Comparison of ENCODE assay signal across 26 cellular contexts in genomic region chr22:27251563-27251962, GRCh38.
"Had no signal": no experiment of that assay in that cellular context is flagged by ENCODE, and none has a peak within 500 bp of the region (broad histone marks: within the 10 kb centered on the region; RNA-seq: fewer than 3 reads in every experiment).

No MANE protein-coding gene starts in this region.

- H3K9me3 ChIP-seq: adrenal gland, neutrophil, ovary had no signal

- H3K27ac Mint-ChIP-seq: activated naive CD4-positive, alpha-beta T cell treated with anti-CD3 and anti-CD28 coated beads for 36 hours; activated naive CD8-positive, alpha-beta T cell treated with anti-CD3 and anti-CD28 coated beads for 36 hours; activated T-helper 1 cell treated with anti-CD3 and anti-CD28 coated beads, Interleukin-12 subunit alpha, Interleukin-12 subunit beta, Interleukin-2, Interleukin-4 antibody, amounts not matched to agents 30 ng/mL and 10 ng/mL and 1 ng/mL, durations not matched to agents 14 hours and 24 hours and 36 hours; dendritic cell treated with granulocyte-macrophage colony-stimulating factor and Interleukin-4, amounts not matched to agents 40 ng/mL and 50 ng/mL, for 4 days; endodermal cell; natural killer cell treated with Interleukin-12 subunit alpha and Interleukin-12 subunit beta and Interleukin-15 and Interleukin-18, amount 100 ng/mL, for 72 hours; T-helper 17 cell had no signal

- DNase-seq: activated CD4-positive, alpha-beta T cell treated with anti-CD3 and anti-CD28 coated beads, Interleukin-2, amount 50 U/mL, for 48 hours; activated CD8-positive, alpha-beta memory T cell treated with anti-CD3 and anti-CD28 coated beads for 24 hours; activated effector memory CD4-positive, alpha-beta T cell treated with anti-CD3 and anti-CD28 coated beads, Interleukin-2, amount 50 U/mL, for 16 hours; activated naive CD8-positive, alpha-beta T cell treated with anti-CD3 and anti-CD28 coated beads for 36 hours; caudate nucleus; endodermal cell; hypothalamus; left lung; lower lobe of right lung; mesendoderm; mucosa of descending colon; spleen; stimulated activated naive CD4-positive, alpha-beta T cell treated with Interleukin-2 at 50 U/mL for 16 hours; T-helper 17 cell; transverse colon; WERI-Rb-1 had no signal

- H3K36me3 Mint-ChIP-seq: activated naive CD8-positive, alpha-beta T cell treated with anti-CD3 and anti-CD28 coated beads for 36 hours had no signal

- H3K4me1 ChIP-seq: adrenal gland, left lung had no signal

- H3K4me3 Mint-ChIP-seq: activated naive CD4-positive, alpha-beta T cell treated with anti-CD3 and anti-CD28 coated beads for 36 hours; activated naive CD8-positive, alpha-beta T cell treated with anti-CD3 and anti-CD28 coated beads for 36 hours; activated T-helper 1 cell treated with anti-CD3 and anti-CD28 coated beads, Interleukin-12 subunit alpha, Interleukin-12 subunit beta, Interleukin-2, Interleukin-4 antibody, amounts not matched to agents 30 ng/mL and 10 ng/mL and 1 ng/mL, durations not matched to agents 14 hours and 24 hours and 36 hours; dendritic cell treated with granulocyte-macrophage colony-stimulating factor and Interleukin-4, amounts not matched to agents 40 ng/mL and 50 ng/mL, for 4 days; endodermal cell; natural killer cell treated with Interleukin-12 subunit alpha and Interleukin-12 subunit beta and Interleukin-15 and Interleukin-18, amount 100 ng/mL, for 72 hours; T-helper 17 cell had no signal

- H3K36me3 ChIP-seq: adrenal gland, heart left ventricle, left lung, lower lobe of right lung, neutrophil, ovary, right atrium auricular region, spleen, transverse colon, WERI-Rb-1 had no signal

- H3K27ac ChIP-seq: adrenal gland, left lung, lower lobe of right lung, neutrophil, ovary, psoas muscle, right atrium auricular region, spleen, transverse colon, WERI-Rb-1 had no signal

- H3K4me3 ChIP-seq: adrenal gland, heart left ventricle, left lung, lower lobe of right lung, mucosa of descending colon, ovary, psoas muscle, right atrium auricular region, spleen, transverse colon had no signal

- H3K4me1 Mint-ChIP-seq: endodermal cell had no signal

- H3K27me3 Mint-ChIP-seq: T-helper 17 cell had no signal

- H3K27me3 ChIP-seq: adrenal gland, left lung, neutrophil, ovary, right atrium auricular region, spleen, transverse colon had no signal
